In the genomic region with DNA sequence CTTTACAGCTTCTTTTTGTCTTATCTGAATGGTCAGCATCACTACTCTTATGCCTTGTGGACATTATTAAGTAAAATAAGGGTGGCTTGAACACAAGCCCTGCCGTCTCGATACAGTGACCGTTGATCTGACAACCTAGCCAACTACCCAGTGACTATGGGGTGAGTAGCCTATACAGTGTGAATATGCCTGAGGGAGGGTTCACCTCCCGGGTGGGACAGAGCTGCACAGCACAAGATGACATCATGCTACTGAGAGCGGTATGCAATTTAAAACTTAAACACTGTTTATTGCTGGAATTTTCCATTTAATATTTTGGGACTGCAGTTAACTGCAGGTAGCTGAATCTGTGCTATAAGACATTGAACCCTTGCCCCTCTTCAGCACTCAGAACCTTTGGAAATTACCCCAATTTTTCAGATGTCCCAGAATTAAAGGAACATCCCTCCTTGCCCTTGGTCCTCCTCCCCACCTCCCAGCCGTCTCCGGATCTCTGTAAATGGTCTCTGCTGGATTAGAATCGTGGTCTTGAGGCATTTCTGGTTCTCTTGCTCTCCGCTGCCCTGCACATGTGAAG, we compare ENCODE assay signal across 16 cellular contexts.
DNase-seq lines count a peak whose midpoint lies in the region; TF ChIP-seq lines count a peak whose summit lies in the region.
"Had no signal": no experiment of that assay in that cellular context is flagged by ENCODE, and none has a peak within 500 bp of the region (broad histone marks: within the 10 kb centered on the region; RNA-seq: fewer than 3 reads in every experiment).

No MANE protein-coding gene starts in this region.

- H3K27ac Mint-ChIP-seq in nephron progenitor cell = peak overlapping the region; percentile 51

- no peak overlapping the region for H3K4me3 ChIP-seq in left ventricle myocardium inferior
- no peak overlapping the region for H3K4me3 ChIP-seq in right atrium auricular region
- H3K4me3 ChIP-seq in MG63 = no peak overlapping the region
- H3K4me3 ChIP-seq: K562 had no signal

- H3K4me3 Mint-ChIP-seq in nephron progenitor cell = no peak overlapping the region

- H3K4me1 Mint-ChIP-seq in nephron progenitor cell = peaks cover 43% of the 10 kb centered on the region

- no peaks in the 10 kb centered on the region for H3K36me3 Mint-ChIP-seq in nephron progenitor cell (ENCODE audit: low read depth)

- peaks cover 61% of the 10 kb centered on the region for H3K27me3 ChIP-seq in left ventricle myocardium inferior (ENCODE audit: low read depth)
- no peaks in the 10 kb centered on the region for H3K27me3 ChIP-seq in right atrium auricular region
- H3K27me3 ChIP-seq in MG63 = no peaks in the 10 kb centered on the region; the same call in 1 of the 2 replicates

- peaks cover 6% of the 10 kb centered on the region for H3K27me3 Mint-ChIP-seq in nephron progenitor cell (ENCODE audit: low read depth, poor library complexity)

- H3K36me3 ChIP-seq in left ventricle myocardium inferior (no peaks in the 10 kb centered on the region), right atrium auricular region (no peaks in the 10 kb centered on the region), MG63 (no peaks in the 10 kb centered on the region)

- TF ChIP-seq CTCF in left ventricle myocardium inferior (IDR thresholded peaks at IDR 0.05; ENCODE audit: borderline replicate concordance) (no peak), right atrium auricular region (IDR thresholded peaks at IDR 0.05) (no peak), nephron progenitor cell (IDR thresholded peaks at IDR 0.05) (no peak)

- H3K9me3 ChIP-seq in left ventricle myocardium inferior (replicated peaks) (no peaks in the 10 kb centered on the region), right atrium auricular region (no peaks in the 10 kb centered on the region), MG63 (no peaks in the 10 kb centered on the region)

- no peak for DNase-seq in left ventricle myocardium inferior
- no peak for DNase-seq in right atrium auricular region (ENCODE audit: low spot score)
- peak; percentile 55 for DNase-seq in RPMI7951 (ENCODE audit: low read depth)
- DNase-seq in nephron progenitor cell = no peak
- DNase-seq in ureter (ENCODE audit: low spot score) = peak; percentile 8
- no peak for DNase-seq in MG63
- DNase-seq in activated naive CD4-positive, alpha-beta T cell (lab: John Stamatoyannopoulos, UW) = no peak
- DNase-seq: MM.1S, NCI-H1048, NCI-H1417 treated with DMSO at 0.1 percent for 48 hours, NCI-H187, NCI-H226, NCI-H510A treated with DMSO at 0.1 percent for 48 hours, NCI-H82, Right ventricle myocardium superior had no signal

- intact Hi-C loops in left ventricle myocardium inferior (cut with micrococcal nuclease) = no loop called here

- H3K9me3 Mint-ChIP-seq in nephron progenitor cell = no peaks in the 10 kb centered on the region

- H3K4me1 ChIP-seq in left ventricle myocardium inferior (peaks cover 35% of the 10 kb centered on the region), right atrium auricular region (peaks cover 0 to 15% of the 10 kb centered on the region in 2 donors)

- H3K27ac ChIP-seq in left ventricle myocardium inferior (replicated peaks) = peak overlapping the region; percentile 56
- H3K27ac ChIP-seq in right atrium auricular region = no peak overlapping the region

Comparison
In these comparisons a context has a peak if more than half of its experiments do, and no peak if none do; other contexts are left out.
1. DNase-seq: peak in RPMI7951 (single experiment) and ureter (single experiment); none in left ventricle myocardium inferior (single experiment), right atrium auricular region (single experiment), nephron progenitor cell (single experiment), MG63 (single experiment) and activated naive CD4-positive, alpha-beta T cell (0 of 4).